ENCODE assay signal across 1 cellular context in the genomic region with DNA sequence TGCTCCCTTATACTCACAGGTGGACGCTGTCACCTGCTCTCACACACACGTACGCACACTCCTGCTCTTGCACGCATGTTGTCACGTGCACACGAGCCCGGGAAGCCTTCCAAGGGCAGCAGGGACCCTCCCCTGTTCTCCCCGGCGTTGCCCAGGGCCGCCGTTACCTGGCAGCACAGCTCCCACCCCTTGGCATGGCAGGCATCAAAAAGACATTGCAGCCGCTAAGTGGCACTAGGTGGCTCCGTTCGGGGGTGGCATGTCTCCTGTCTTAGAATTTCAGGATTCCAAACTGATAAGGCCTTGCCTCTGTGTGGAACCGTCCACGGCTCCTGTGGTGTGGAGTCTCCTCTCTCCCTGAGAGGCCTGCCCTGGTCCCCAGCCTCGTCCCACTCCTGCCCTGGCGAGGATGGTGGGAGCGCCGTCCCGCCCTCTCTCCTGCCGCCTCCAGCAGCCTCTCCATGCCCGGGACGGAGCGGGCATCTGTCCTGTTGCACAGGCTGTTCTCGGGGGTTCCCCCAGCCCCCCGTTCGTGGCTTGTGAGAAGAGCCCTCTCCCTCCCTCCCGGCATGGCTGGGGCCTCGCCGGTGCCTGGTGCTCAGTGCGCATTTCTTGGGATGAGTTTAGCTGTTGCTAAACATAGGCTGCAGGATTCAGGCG.
TF ChIP-seq lines count a peak whose summit lies in the region.

No MANE protein-coding gene starts in this region.

TF ChIP-seq in H1, 55 proteins besides CTCF, POLR2A, EP300 and RAD21:
- no peak for TF ChIP-seq MAFK (IDR thresholded peaks at IDR 0.05; ENCODE audit: low read depth, low read length)
- TF ChIP-seq SIN3A (conservative IDR thresholded peaks at IDR 0.05 in 1 of 2, IDR thresholded peaks at IDR 0.05 in 1 of 2; ENCODE audit: low read depth in 1 of 2, low read length in 2 of 2) = no peak
- no peak for TF ChIP-seq JUND (IDR thresholded peaks at IDR 0.05; ENCODE audit: low read length)
- no peak for TF ChIP-seq YY1 (IDR thresholded peaks at IDR 0.05; ENCODE audit: low read depth, low read length)
- TF ChIP-seq POLR2AphosphoS5 (IDR thresholded peaks at IDR 0.05; ENCODE audit: low read depth, low read length) = no peak
- no peak for TF ChIP-seq CEBPB (IDR thresholded peaks at IDR 0.05; ENCODE audit: low read depth, low read length)
- TF ChIP-seq SIRT6 (IDR thresholded peaks at IDR 0.05; ENCODE audit: low read length) = no peak
- TF ChIP-seq TAF1 (IDR thresholded peaks at IDR 0.05; ENCODE audit: low read depth, low read length) = no peak
- TF ChIP-seq BRCA1 (IDR thresholded peaks at IDR 0.05; ENCODE audit: low read depth, low read length) = no peak
- no peak for TF ChIP-seq ATF2 (IDR thresholded peaks at IDR 0.05; ENCODE audit: low read length)
- TF ChIP-seq ZNF274 (IDR thresholded peaks at IDR 0.05; ENCODE audit: borderline replicate concordance, extremely low read depth, low read length) = no peak
- TF ChIP-seq KDM1A (IDR thresholded peaks at IDR 0.05; ENCODE audit: borderline replicate concordance, low read length) = no peak
TF ChIP-seq in H1: peak in this region for 0.
